ENCODE assay signal across 8 cellular contexts in genomic region chr7:74890158-74891123, GRCh38. TPM values are rescaled to one million over a fixed set of nuclear protein-coding genes. Genes with fewer than 3 reads are reported as not detected.
DNase-seq lines count a peak whose midpoint lies in the region; ATAC-seq, FAIRE-seq and TF ChIP-seq lines count a peak whose summit lies in the region.
"Not testable (repeated sequence)": the region's sequence is repeated elsewhere in the genome, so short reads cannot be mapped to it uniquely, and the experiment has no call there.

No MANE protein-coding gene starts in this region.

- not testable (repeated sequence) for FAIRE-seq in A549 (lab: Jason Lieb, UNC)

- not testable (repeated sequence) for H3K4me1 Mint-ChIP-seq in activated CD4-positive, alpha-beta T cell treated with anti-CD3 and anti-CD28 coated beads, Interleukin-2, amount 10 ng/mL, durations not matched to agents 24 days and 14 days

- CTCF ChIA-PET in A549 (lab: Yijun Ruan, JAX): not testable (repeated sequence)

- not testable (repeated sequence) for TF ChIP-seq RAD21 in A549 (conservative IDR thresholded peaks at IDR 0.05 in 1 of 2, IDR thresholded peaks at IDR 0.05 in 1 of 2)

- not testable (repeated sequence) for TF ChIP-seq CTCF in A549 (IDR thresholded peaks at IDR 0.05)

- not testable (repeated sequence) for TF ChIP-seq EP300 in A549 (IDR thresholded peaks at IDR 0.05)

- H3K4me2 ChIP-seq in A549: peak overlapping the region; percentile 64

- ATAC-seq in A549: peak; percentile 95 to 99
- peak; percentile 80 for ATAC-seq in HG03460 (IDR thresholded peaks at IDR 0.05; ENCODE audit: unreplicated experiment)

- H3K4me3 Mint-ChIP-seq in activated CD4-positive, alpha-beta T cell treated with anti-CD3 and anti-CD28 coated beads, Interleukin-2, amount 10 ng/mL, durations not matched to agents 24 days and 14 days: peak overlapping the region; percentile 87

- H3K9me3 ChIP-seq in A549: not testable (repeated sequence)

- H3K27me3 Mint-ChIP-seq in activated CD4-positive, alpha-beta T cell treated with anti-CD3 and anti-CD28 coated beads, Interleukin-2, amount 10 ng/mL, durations not matched to agents 24 days and 14 days: not testable (repeated sequence)

- H3K9me3 Mint-ChIP-seq in activated CD4-positive, alpha-beta T cell treated with anti-CD3 and anti-CD28 coated beads, Interleukin-2, amount 10 ng/mL, durations not matched to agents 24 days and 14 days: not testable (repeated sequence)

- DNase-seq in A549 (ENCODE audit: low read depth in 1 of 2, low spot score in 1 of 2): peak in 1 of 2 experiments; percentile 88
- DNase-seq in NCI-H748 (lab: John Stamatoyannopoulos, UW; ENCODE audit: unreplicated experiment): peak; percentile 92
- peak; percentile 97 for DNase-seq in activated CD4-positive, alpha-beta T cell treated with anti-CD3 and anti-CD28 coated beads, Interleukin-2, amount 10 ng/mL, durations not matched to agents 24 days and 14 days
- peak; percentile 40 to 58 for DNase-seq in cerebellar nuclear complex (lab: John Stamatoyannopoulos, UW)
- DNase-seq in kidney glomerular epithelial cell (lab: John Stamatoyannopoulos, UW): peak; percentile 14
- DNase-seq in smooth muscle cell of the brain vasculature (ENCODE audit: low read depth, low spot score): peak; percentile 35

- POLR2A ChIA-PET in A549 (lab: Yijun Ruan, JAX): not testable (repeated sequence)

- peak overlapping the region; percentile 92 for H3K27ac Mint-ChIP-seq in activated CD4-positive, alpha-beta T cell treated with anti-CD3 and anti-CD28 coated beads, Interleukin-2, amount 10 ng/mL, durations not matched to agents 24 days and 14 days

- peak; percentile 54 for TF ChIP-seq POLR2A in A549 (IDR thresholded peaks at IDR 0.05; ENCODE audit: low read length)
- TF ChIP-seq POLR2A in GM19099 (IDR thresholded peaks at IDR 0.05; ENCODE audit: extremely low read depth, insufficient read length, low read depth): peak; percentile 67

- WGBS in A549 (ENCODE audit: missing lambda C conversion rate): 0% methylated on average over 22 of the region's 84 CpGs

- peak overlapping the region; percentile 86 to 95 for H3K27ac ChIP-seq in A549

- intact Hi-C loops in activated CD4-positive, alpha-beta T cell treated with anti-CD3 and anti-CD28 coated beads, Interleukin-2, amount 10 ng/mL, durations not matched to agents 24 days and 14 days (cut with micrococcal nuclease): not testable (repeated sequence)

- peak overlapping the region; percentile 72 for H3K4me3 ChIP-seq in A549

- H3K36me3 Mint-ChIP-seq in activated CD4-positive, alpha-beta T cell treated with anti-CD3 and anti-CD28 coated beads, Interleukin-2, amount 10 ng/mL, durations not matched to agents 24 days and 14 days (ENCODE audit: low read depth): not testable (repeated sequence)

- H3K4me1 ChIP-seq in A549: not testable (repeated sequence)

TF ChIP-seq in A549, 52 proteins besides CTCF, POLR2A, EP300 and RAD21:
- TF ChIP-seq BCL3 (IDR thresholded peaks at IDR 0.05): 0 out of 3 replicates have a peak, but pooled peaks have one; percentile 50
- peak; percentile 40; the same call in 1 of the 2 replicates for TF ChIP-seq PHF8 (IDR thresholded peaks at IDR 0.05; ENCODE audit: borderline replicate concordance, low read depth)
- peak; percentile 74; the same call in 1 of the 2 replicates for TF ChIP-seq TFCP2L1 (CRISPR knock-in tag; IDR thresholded peaks at IDR 0.05)
- TF ChIP-seq JUN (IDR thresholded peaks at IDR 0.05): peak in 1 of 2 experiments; percentile 51; a peak in 1 of 5 replicates

RNA-seq across cellular contexts. Expression of gene GTF2IRD2, which starts 39.0 kb away (rescaled TPM):
- polyA plus RNA-seq in A549 (2011; rRNA removed): 13.8 and 16.0 TPM in 2 replicates
- 3.3 and 4.2 TPM in 2 replicates for polyA plus RNA-seq in A549 (2012; cell fraction: cytosol; rRNA removed)
- polyA plus RNA-seq in A549 (2012; cell fraction: nucleus; rRNA removed): 3.7 and 6.2 TPM in 2 replicates
- 4.8 to 6.6 TPM (median 5.5 TPM) in 3 replicates for polyA plus RNA-seq in A549 (2017; fragmentation: RNase III; extraction: RNeasy Plus Mini Kit Qiagen cat#74134 plus additional on column Dnase treatment)
- polyA minus RNA-seq in A549 (2011; rRNA and poly(A)+ RNA removed): 5.0 and 7.7 TPM in 2 replicates
- 4.0 and 5.6 TPM in 2 replicates for total RNA-seq in activated CD4-positive, alpha-beta T cell treated with anti-CD3 and anti-CD28 coated beads, Interleukin-2, amount 10 ng/mL, durations not matched to agents 24 days and 14 days
